29 cellular contexts compared by ENCODE assay signal in the genomic region with DNA sequence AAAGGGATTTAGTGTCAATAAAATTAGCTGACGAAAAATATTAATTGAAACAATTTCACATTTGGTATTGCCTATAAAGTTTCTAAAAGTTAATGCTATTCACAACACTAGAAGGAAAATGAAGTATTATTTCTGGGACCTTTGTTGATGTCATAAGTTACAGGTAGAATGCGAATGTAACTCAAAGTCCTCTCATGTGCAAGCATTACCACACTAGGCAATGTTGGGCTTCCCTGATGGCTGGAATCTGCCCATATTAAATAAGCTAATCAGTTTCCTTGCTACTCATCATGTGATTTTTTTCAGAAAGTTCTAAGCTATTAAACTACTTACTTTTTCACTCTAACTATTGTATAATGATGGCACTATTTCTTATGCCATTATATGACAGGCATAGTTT. TPM values are rescaled to one million over a fixed set of nuclear protein-coding genes. Genes with fewer than 3 reads are reported as not detected.
"Had no signal": no experiment of that assay in that cellular context is flagged by ENCODE, and none has a peak within 500 bp of the region (broad histone marks: within the 10 kb centered on the region; RNA-seq: fewer than 3 reads in every experiment).

No MANE protein-coding gene starts in this region.

- H3K9ac ChIP-seq: KMS-11 had no signal

- H3K27me3 Mint-ChIP-seq: activated CD4-positive, alpha-beta T cell treated with anti-CD3 and anti-CD28 coated beads, Interleukin-2, amount 10 ng/mL, durations not matched to agents 24 days and 14 days; activated naive CD8-positive, alpha-beta T cell treated with anti-CD3 and anti-CD28 coated beads, Interleukin-2, amount 10 ng/mL, durations not matched to agents 7 days and 5 days; activated T-cell treated with anti-CD3 and anti-CD28 coated beads, Interleukin-2, amount 50 U/mL, for 24 hours had no signal

- H3K9me3 Mint-ChIP-seq: activated CD4-positive, alpha-beta T cell treated with anti-CD3 and anti-CD28 coated beads, Interleukin-2, amount 10 ng/mL, durations not matched to agents 24 days and 14 days; activated CD8-positive, alpha-beta T cell treated with anti-CD3 and anti-CD28 coated beads for 36 hours; activated naive CD4-positive, alpha-beta T cell treated with anti-CD3 and anti-CD28 coated beads, Interleukin-2, amount 50 U/mL, for 24 hours; activated naive CD8-positive, alpha-beta T cell treated with anti-CD3 and anti-CD28 coated beads, Interleukin-2, amount 10 ng/mL, durations not matched to agents 7 days and 5 days; activated T-cell treated with anti-CD3 and anti-CD28 coated beads, Interleukin-2, amount 50 U/mL, for 24 hours; activated T-helper 2 cell treated with anti-CD3 and anti-CD28 coated beads, Interferon-gamma antibody, Interleukin-2, Interleukin-4, amounts not matched to agents 10 μg/mL and 5 μg/mL and 100 μg/mL, durations not matched to agents 14 hours and 24 hours and 36 hours had no signal

- H3K4me3 Mint-ChIP-seq: activated CD4-positive, alpha-beta T cell treated with anti-CD3 and anti-CD28 coated beads, Interleukin-2, amount 10 ng/mL, durations not matched to agents 24 days and 14 days; activated CD8-positive, alpha-beta T cell treated with anti-CD3 and anti-CD28 coated beads for 36 hours; activated naive CD4-positive, alpha-beta T cell treated with anti-CD3 and anti-CD28 coated beads, Interleukin-2, amount 50 U/mL, for 24 hours; activated naive CD8-positive, alpha-beta T cell treated with anti-CD3 and anti-CD28 coated beads, Interleukin-2, amount 10 ng/mL, durations not matched to agents 7 days and 5 days; activated T-cell treated with anti-CD3 and anti-CD28 coated beads, Interleukin-2, amount 50 U/mL, for 24 hours had no signal

- H3K27ac ChIP-seq: ascending aorta, breast epithelium, KMS-11, PC-9 had no signal

- H3K27me3 ChIP-seq: ascending aorta, breast epithelium had no signal

- H3K4me3 ChIP-seq: breast epithelium, PC-9 had no signal

- H3K36me3 ChIP-seq: ascending aorta, breast epithelium had no signal

- H3K4me2 ChIP-seq: KMS-11, PC-9 had no signal

- H3K36me3 Mint-ChIP-seq: activated naive CD4-positive, alpha-beta T cell treated with anti-CD3 and anti-CD28 coated beads, Interleukin-2, amount 50 U/mL, for 24 hours; activated naive CD8-positive, alpha-beta T cell treated with anti-CD3 and anti-CD28 coated beads, Interleukin-2, amount 10 ng/mL, durations not matched to agents 7 days and 5 days had no signal

- H3K4me1 Mint-ChIP-seq: activated CD4-positive, alpha-beta T cell treated with anti-CD3 and anti-CD28 coated beads, Interleukin-2, amount 10 ng/mL, durations not matched to agents 24 days and 14 days; activated naive CD4-positive, alpha-beta T cell treated with anti-CD3 and anti-CD28 coated beads, Interleukin-2, amount 50 U/mL, for 24 hours; activated naive CD8-positive, alpha-beta T cell treated with anti-CD3 and anti-CD28 coated beads, Interleukin-2, amount 10 ng/mL, durations not matched to agents 7 days and 5 days had no signal

- H3K9me3 ChIP-seq: ascending aorta, breast epithelium had no signal

- H2AFZ ChIP-seq: PC-9 had no signal

- DNase-seq: activated CD4-positive, alpha-beta T cell treated with anti-CD3 and anti-CD28 coated beads, Interleukin-2, amount 10 ng/mL, durations not matched to agents 24 days and 14 days; activated CD4-positive, alpha-beta T cell treated with anti-CD3 and anti-CD28 coated beads, Interleukin-2, amount 50 U/mL, for 4 hours; activated CD8-positive, alpha-beta T cell treated with anti-CD3 and anti-CD28 coated beads for 36 hours; activated gamma-delta T cell; activated naive CD4-positive, alpha-beta T cell treated with Interleukin-2 at 50 U/mL for 16 hours; activated naive CD8-positive, alpha-beta T cell treated with anti-CD3 and anti-CD28 coated beads, Interleukin-2, amount 10 ng/mL, durations not matched to agents 7 days and 5 days; activated T-cell treated with anti-CD3 and anti-CD28 coated beads, Interleukin-2, amount 50 U/mL, for 24 hours; amygdala; NCI-H1105; NCI-H1417 treated with DMSO at 0.1 percent for 48 hours; NCI-H187 treated with DMSO at 0.1 percent for 48 hours; NCI-H2081; NCI-H2171 treated with DMSO at 0.1 percent for 48 hours; NCI-H2227 treated with DMSO at 0.1 percent for 48 hours; NCI-H446; NCI-H510A treated with DMSO at 0.1 percent for 48 hours; NCI-H69; NCI-H82; PC-9; Right ventricle myocardium superior; SW 1271; T1000 had no signal

- H3K27ac Mint-ChIP-seq: activated CD4-positive, alpha-beta T cell treated with anti-CD3 and anti-CD28 coated beads, Interleukin-2, amount 10 ng/mL, durations not matched to agents 24 days and 14 days; activated CD8-positive, alpha-beta T cell treated with anti-CD3 and anti-CD28 coated beads for 36 hours; activated naive CD4-positive, alpha-beta T cell treated with anti-CD3 and anti-CD28 coated beads, Interleukin-2, amount 50 U/mL, for 24 hours; activated naive CD8-positive, alpha-beta T cell treated with anti-CD3 and anti-CD28 coated beads, Interleukin-2, amount 10 ng/mL, durations not matched to agents 7 days and 5 days; activated T-cell treated with anti-CD3 and anti-CD28 coated beads, Interleukin-2, amount 50 U/mL, for 24 hours; activated T-helper 2 cell treated with anti-CD3 and anti-CD28 coated beads, Interferon-gamma antibody, Interleukin-2, Interleukin-4, amounts not matched to agents 10 μg/mL and 5 μg/mL and 100 μg/mL, durations not matched to agents 14 hours and 24 hours and 36 hours had no signal

- ATAC-seq: activated CD8-positive, alpha-beta T cell treated with anti-CD3 and anti-CD28 coated beads for 36 hours had no signal

- H3K4me1 ChIP-seq: breast epithelium had no signal

RNA-seq across cellular contexts. Expression of a gene that starts 44.6 kb away (rescaled TPM):
- total RNA-seq: activated CD4-positive, alpha-beta T cell treated with anti-CD3 and anti-CD28 coated beads, Interleukin-2, amount 10 ng/mL, durations not matched to agents 24 days and 14 days; activated CD8-positive, alpha-beta memory T cell treated with anti-CD3 and anti-CD28 coated beads for 36 hours; T-helper 1 cell treated with Interleukin-12 subunit alpha and Interleukin-12 subunit beta and Interleukin-4 antibody, amounts not matched to agents 30 ng/mL and 1 ng/mL, for 36 hours had no signal
